In genomic region chr4:38753021-38753806, GRCh38 we compare ENCODE assay signal across 7 cellular contexts. TPM values are rescaled to one million over a fixed set of nuclear protein-coding genes. Genes with fewer than 3 reads are reported as not detected.
DNase-seq lines count a peak whose midpoint lies in the region.

No MANE protein-coding gene starts in this region.

- peaks cover 9% of the 10 kb centered on the region for H3K9me3 Mint-ChIP-seq in activated T-helper 1 cell treated with anti-CD3 and anti-CD28 coated beads, Interleukin-12 subunit alpha, Interleukin-12 subunit beta, Interleukin-2, Interleukin-4 antibody, amounts not matched to agents 30 ng/mL and 10 ng/mL and 1 ng/mL, durations not matched to agents 14 hours and 24 hours and 36 hours

- no peak overlapping the region for H3K9ac ChIP-seq in skeletal muscle tissue (ENCODE audit: low read depth in 1 of 3, low read length in 3 of 3)

- H3K4me3 ChIP-seq in skeletal muscle tissue (ENCODE audit: low read length in 3 of 3), result no peak overlapping the region

- H3K4me1 ChIP-seq in skeletal muscle tissue (ENCODE audit: control insufficient read depth in 3 of 3, insufficient read depth in 3 of 3, low read length in 3 of 3), result peaks cover 0 to 6% (median 5%) of the 10 kb centered on the region in 3 donors

- H3K27ac ChIP-seq in skeletal muscle tissue (ENCODE audit: low read depth, low read length), result peak overlapping the region; percentile 5

- H3K36me3 ChIP-seq in skeletal muscle tissue (ENCODE audit: control insufficient read depth in 3 of 3, insufficient read depth in 3 of 3, low read length in 3 of 3), result no peaks in the 10 kb centered on the region

- DNase-seq in HPDE6-E6E7 (ENCODE audit: extremely low spot score), result peak; percentile 60
- DNase-seq in amniotic epithelial cell (ENCODE audit: low read depth), result peak; percentile 94
- peak; percentile 15 to 28 for DNase-seq in hippocampal formation (lab: John Stamatoyannopoulos, UW)
- DNase-seq in activated T-helper 1 cell treated with anti-CD3 and anti-CD28 coated beads, Interleukin-12 subunit alpha, Interleukin-12 subunit beta, Interleukin-2, Interleukin-4 antibody, amounts not matched to agents 30 ng/mL and 10 ng/mL and 1 ng/mL, durations not matched to agents 14 hours and 24 hours and 36 hours (ENCODE audit: low spot score), result no peak
- no peak for DNase-seq in GM19238 (ENCODE audit: insufficient read length, low spot score)
- no peak for DNase-seq in NCI-H1092 treated with DMSO at 0.1 percent for 48 hours (lab: John Stamatoyannopoulos, UW)

- H3K36me3 Mint-ChIP-seq in activated T-helper 1 cell treated with anti-CD3 and anti-CD28 coated beads, Interleukin-12 subunit alpha, Interleukin-12 subunit beta, Interleukin-2, Interleukin-4 antibody, amounts not matched to agents 30 ng/mL and 10 ng/mL and 1 ng/mL, durations not matched to agents 14 hours and 24 hours and 36 hours (ENCODE audit: low read depth), result peaks cover 4% of the 10 kb centered on the region

- peaks cover 3% of the 10 kb centered on the region for H3K27me3 Mint-ChIP-seq in activated T-helper 1 cell treated with anti-CD3 and anti-CD28 coated beads, Interleukin-12 subunit alpha, Interleukin-12 subunit beta, Interleukin-2, Interleukin-4 antibody, amounts not matched to agents 30 ng/mL and 10 ng/mL and 1 ng/mL, durations not matched to agents 14 hours and 24 hours and 36 hours (ENCODE audit: insufficient read depth)

- H3K4me3 Mint-ChIP-seq in activated T-helper 1 cell treated with anti-CD3 and anti-CD28 coated beads, Interleukin-12 subunit alpha, Interleukin-12 subunit beta, Interleukin-2, Interleukin-4 antibody, amounts not matched to agents 30 ng/mL and 10 ng/mL and 1 ng/mL, durations not matched to agents 14 hours and 24 hours and 36 hours, result no peak overlapping the region

- intact Hi-C loops in activated T-helper 1 cell treated with anti-CD3 and anti-CD28 coated beads, Interleukin-12 subunit alpha, Interleukin-12 subunit beta, Interleukin-2, Interleukin-4 antibody, amounts not matched to agents 30 ng/mL and 10 ng/mL and 1 ng/mL, durations not matched to agents 14 hours and 24 hours and 36 hours (cut with micrococcal nuclease), result loop anchor here (10.0 kb wide), 1 partner anchor 232 kb away; no protein-coding TSS in a partner anchor

- H3K9me3 ChIP-seq in skeletal muscle tissue (ENCODE audit: control insufficient read depth in 3 of 3, low read length in 3 of 3), result no peaks in the 10 kb centered on the region

- no peaks in the 10 kb centered on the region for H3K27me3 ChIP-seq in skeletal muscle tissue (ENCODE audit: control insufficient read depth in 3 of 3, insufficient read depth in 3 of 3, low read length in 3 of 3)

- H3K4me1 Mint-ChIP-seq in activated T-helper 1 cell treated with anti-CD3 and anti-CD28 coated beads, Interleukin-12 subunit alpha, Interleukin-12 subunit beta, Interleukin-2, Interleukin-4 antibody, amounts not matched to agents 30 ng/mL and 10 ng/mL and 1 ng/mL, durations not matched to agents 14 hours and 24 hours and 36 hours (ENCODE audit: low read depth), result peaks cover 22% of the 10 kb centered on the region

- no peak overlapping the region for H3K27ac Mint-ChIP-seq in activated T-helper 1 cell treated with anti-CD3 and anti-CD28 coated beads, Interleukin-12 subunit alpha, Interleukin-12 subunit beta, Interleukin-2, Interleukin-4 antibody, amounts not matched to agents 30 ng/mL and 10 ng/mL and 1 ng/mL, durations not matched to agents 14 hours and 24 hours and 36 hours

RNA-seq across cellular contexts. Expression of gene TLR10, which starts 29.6 kb away (rescaled TPM):
- total RNA-seq in skeletal muscle tissue, result 0.52 TPM
- total RNA-seq in activated T-helper 1 cell treated with anti-CD3 and anti-CD28 coated beads, Interleukin-12 subunit alpha, Interleukin-12 subunit beta, Interleukin-2, Interleukin-4 antibody, amounts not matched to agents 30 ng/mL and 10 ng/mL and 1 ng/mL, durations not matched to agents 14 hours and 24 hours and 36 hours, result not detected in 2 replicates

RNA-seq across cellular contexts. Expression of gene TLR1, which starts 51.4 kb away (rescaled TPM):
- 6.3 TPM for total RNA-seq in skeletal muscle tissue
- 1.9 and 2.7 TPM in 2 replicates for total RNA-seq in activated T-helper 1 cell treated with anti-CD3 and anti-CD28 coated beads, Interleukin-12 subunit alpha, Interleukin-12 subunit beta, Interleukin-2, Interleukin-4 antibody, amounts not matched to agents 30 ng/mL and 10 ng/mL and 1 ng/mL, durations not matched to agents 14 hours and 24 hours and 36 hours

Comparison
In these comparisons a context has a peak if more than half of its experiments do, and no peak if none do; other contexts are left out.
1. DNase-seq: peak in HPDE6-E6E7 (single experiment), amniotic epithelial cell (single experiment) and hippocampal formation (2 of 2); none in activated T-helper 1 cell treated with anti-CD3 and anti-CD28 coated beads, Interleukin-12 subunit alpha, Interleukin-12 subunit beta, Interleukin-2, Interleukin-4 antibody, amounts not matched to agents 30 ng/mL and 10 ng/mL and 1 ng/mL, durations not matched to agents 14 hours and 24 hours and 36 hours (single experiment), GM19238 (single experiment) and NCI-H1092 treated with DMSO at 0.1 percent for 48 hours (single experiment).